ENCODE assay signal across 9 cellular contexts in genomic region chr5:172417983-172418630, GRCh38. TPM values are rescaled to one million over a fixed set of nuclear protein-coding genes. Genes with fewer than 3 reads are reported as not detected.
A peak's percentile ranks its signal among the peaks of the same experiment; 100 is the strongest.
DNase-seq lines count a peak whose midpoint lies in the region; ATAC-seq and TF ChIP-seq lines count a peak whose summit lies in the region.
"Had no signal": no experiment of that assay in that cellular context is flagged by ENCODE, and none has a peak within 500 bp of the region (broad histone marks: within the 10 kb centered on the region; RNA-seq: fewer than 3 reads in every experiment).

No MANE protein-coding gene starts in this region.

- H3K4me3 ChIP-seq in HL-60 (replicated peaks; ENCODE audit: insufficient read depth, low read length) (no peak overlapping the region), breast epithelium (peak overlapping the region in 1 of 3 donors; percentile 23), stomach (no peak overlapping the region)

- peak; percentile 96 for TF ChIP-seq EP300 in stomach (IDR thresholded peaks at IDR 0.05)

- H3K4me1 ChIP-seq in breast epithelium, result peaks cover 17 to 31% of the 10 kb centered on the region in 2 donors
- H3K4me1 ChIP-seq in stomach, result peaks cover 41 to 90% (median 69%) of the 10 kb centered on the region in 4 donors

- no peak for ATAC-seq in GM18861 (IDR thresholded peaks at IDR 0.05; ENCODE audit: unreplicated experiment)
- ATAC-seq in GM18907 (IDR thresholded peaks at IDR 0.05; ENCODE audit: unreplicated experiment), result no peak
- no peak for ATAC-seq in GM21367 (IDR thresholded peaks at IDR 0.05; ENCODE audit: unreplicated experiment)
- ATAC-seq: Panc1 had no signal

- TF ChIP-seq POLR2A in breast epithelium (IDR thresholded peaks at IDR 0.05) (no peak), stomach (IDR thresholded peaks at IDR 0.05) (no peak)

- no peaks in the 10 kb centered on the region for H3K27me3 ChIP-seq in HL-60 (ENCODE audit: insufficient read depth, poor library complexity, severe bottlenecking)
- no peaks in the 10 kb centered on the region for H3K27me3 ChIP-seq in breast epithelium
- no peaks in the 10 kb centered on the region for H3K27me3 ChIP-seq in layer of hippocampus (ENCODE audit: control insufficient read depth, insufficient read depth, low read length)
- H3K27me3 ChIP-seq in stomach, result no peaks in the 10 kb centered on the region

- H3K9me3 ChIP-seq in breast epithelium (no peaks in the 10 kb centered on the region), stomach (no peaks in the 10 kb centered on the region)

- intact Hi-C loops in breast epithelium (cut with DNase I; ENCODE audit: low total_unique reads), result no loop called here
- intact Hi-C loops in stomach (cut with DNase I; ENCODE audit: low total_unique reads), result no loop called here

- TF ChIP-seq CTCF in HL-60 (IDR thresholded peaks at IDR 0.05; ENCODE audit: insufficient read depth, low read length), result no peak
- TF ChIP-seq CTCF in breast epithelium (IDR thresholded peaks at IDR 0.05), result no peak
- no peak for TF ChIP-seq CTCF in stomach (IDR thresholded peaks at IDR 0.05)

- no peak overlapping the region for H3K27ac ChIP-seq in HL-60 (replicated peaks)
- H3K27ac ChIP-seq in breast epithelium, result peak overlapping the region; percentile 91 to 95
- H3K27ac ChIP-seq in layer of hippocampus (ENCODE audit: low read depth, low read length), result peak overlapping the region; percentile 79
- H3K27ac ChIP-seq in stomach, result peak overlapping the region; percentile 39 to 94 (median 84)

- no peaks in the 10 kb centered on the region for H3K36me3 ChIP-seq in breast epithelium
- peaks cover 7 to 26% (median 8%) of the 10 kb centered on the region in 4 donors for H3K36me3 ChIP-seq in stomach

- peak; percentile 42 to 50 for DNase-seq in HL-60 (ENCODE audit: low read depth in 1 of 2, low spot score in 1 of 2)
- DNase-seq in breast epithelium (ENCODE audit: low spot score in 2 of 2), result peak; percentile 82 to 91
- DNase-seq in stomach, result peak; percentile 60
- DNase-seq in retina, result no peak

- 46 to 62% (median 58%) methylated on average over 10 of the region's 10 CpGs for WGBS in stomach, 5 donors

RNA-seq across cellular contexts. Expression of gene SH3PXD2B, which starts 36.2 kb away (rescaled TPM):
- total RNA-seq in breast epithelium (100 to 1,000 TPM in 1 of 3 donors, 10 to 100 TPM in 2; 35.3 to 118 (median 43.9) TPM), stomach (10 to 100 TPM in 4 of 5 donors, 1 to 10 TPM in 1; 7.2 to 63.0 (median 35.1) TPM)
- 10 to 100 TPM in 1 of 3 donors, 1 to 10 TPM in 2; 6.7 to 15.8 (median 7.4) TPM for polyA plus RNA-seq in stomach
